1 cellular context compared by ENCODE assay signal in the genomic region with DNA sequence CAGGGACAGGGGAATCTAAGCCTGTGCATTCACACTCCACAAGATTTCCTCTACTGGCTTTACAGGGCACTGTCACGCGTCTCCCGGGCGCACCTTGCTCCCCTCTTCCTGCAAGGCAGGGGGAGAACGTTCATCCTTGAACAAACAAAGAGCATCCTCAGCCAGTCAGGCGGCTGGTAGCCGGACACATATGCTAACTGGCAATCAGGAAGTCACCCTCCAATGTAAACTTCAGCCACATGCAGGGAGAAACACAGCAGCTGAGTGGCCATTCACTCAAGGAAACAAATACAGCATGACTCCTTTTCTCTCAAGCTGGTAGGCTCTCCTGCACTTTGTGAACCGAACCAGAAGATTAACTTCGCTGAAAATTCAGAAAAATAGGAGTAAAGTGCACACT.
TF ChIP-seq lines count a peak whose summit lies in the region.

No MANE protein-coding gene starts in this region.

TF ChIP-seq in IMR-90, 13 proteins besides CTCF, POLR2A, EP300 and RAD21:
- TF ChIP-seq CEBPB (IDR thresholded peaks at IDR 0.05; ENCODE audit: low read depth, low read length) (no peak), RCOR1 (IDR thresholded peaks at IDR 0.05; ENCODE audit: insufficient replicate concordance, low read length) (no peak), MAFK (IDR thresholded peaks at IDR 0.05; ENCODE audit: low read depth, low read length) (no peak), MXI1 (IDR thresholded peaks at IDR 0.05; ENCODE audit: borderline replicate concordance, low read depth, low read length) (no peak), CHD1 (IDR thresholded peaks at IDR 0.05; ENCODE audit: low read depth, low read length) (no peak), SMC3 (IDR thresholded peaks at IDR 0.05; ENCODE audit: low read depth, low read length) (no peak), RFX5 (IDR thresholded peaks at IDR 0.05; ENCODE audit: low read depth, low read length) (no peak), MAZ (IDR thresholded peaks at IDR 0.05; ENCODE audit: borderline replicate concordance, low read depth, low read length) (no peak)
- TF ChIP-seq, protein P1, sequence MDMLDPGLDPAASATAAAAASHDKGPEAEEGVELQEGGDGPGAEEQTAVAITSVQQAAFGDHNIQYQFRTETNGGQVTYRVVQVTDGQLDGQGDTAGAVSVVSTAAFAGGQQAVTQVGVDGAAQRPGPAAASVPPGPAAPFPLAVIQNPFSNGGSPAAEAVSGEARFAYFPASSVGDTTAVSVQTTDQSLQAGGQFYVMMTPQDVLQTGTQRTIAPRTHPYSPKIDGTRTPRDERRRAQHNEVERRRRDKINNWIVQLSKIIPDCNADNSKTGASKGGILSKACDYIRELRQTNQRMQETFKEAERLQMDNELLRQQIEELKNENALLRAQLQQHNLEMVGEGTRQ (IDR thresholded peaks at IDR 0.05; ENCODE audit: low read depth, low read length) = no peak
- TF ChIP-seq, protein P2, sequence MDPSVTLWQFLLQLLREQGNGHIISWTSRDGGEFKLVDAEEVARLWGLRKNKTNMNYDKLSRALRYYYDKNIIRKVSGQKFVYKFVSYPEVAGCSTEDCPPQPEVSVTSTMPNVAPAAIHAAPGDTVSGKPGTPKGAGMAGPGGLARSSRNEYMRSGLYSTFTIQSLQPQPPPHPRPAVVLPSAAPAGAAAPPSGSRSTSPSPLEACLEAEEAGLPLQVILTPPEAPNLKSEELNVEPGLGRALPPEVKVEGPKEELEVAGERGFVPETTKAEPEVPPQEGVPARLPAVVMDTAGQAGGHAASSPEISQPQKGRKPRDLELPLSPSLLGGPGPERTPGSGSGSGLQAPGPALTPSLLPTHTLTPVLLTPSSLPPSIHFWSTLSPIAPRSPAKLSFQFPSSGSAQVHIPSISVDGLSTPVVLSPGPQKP (IDR thresholded peaks at IDR 0.05; ENCODE audit: borderline replicate concordance, low read depth, low read length) = no peak
